28 cellular contexts compared by ENCODE assay signal in the genomic region with DNA sequence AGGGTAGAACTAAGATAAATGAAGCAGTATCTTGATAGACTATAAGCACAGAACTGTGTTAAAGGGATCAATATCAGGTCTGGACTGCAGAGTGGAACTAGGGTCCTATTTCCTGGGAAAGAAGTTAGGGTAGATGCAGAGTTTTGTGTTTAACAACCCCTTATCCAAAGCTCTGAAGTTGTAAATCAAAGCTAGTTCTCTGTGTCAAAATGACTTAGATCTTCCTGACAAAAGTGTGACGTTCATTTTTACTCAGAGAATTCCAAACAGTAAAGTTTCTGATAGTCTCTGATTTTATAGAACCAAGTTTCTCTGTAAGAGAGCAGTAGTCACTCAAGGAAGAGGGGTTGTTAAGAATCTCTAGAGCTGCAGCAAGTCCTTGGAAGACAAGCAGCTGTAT. TPM values are rescaled to one million over a fixed set of nuclear protein-coding genes. Genes with fewer than 3 reads are reported as not detected.
DNase-seq lines count a peak whose midpoint lies in the region; ATAC-seq, FAIRE-seq and TF ChIP-seq lines count a peak whose summit lies in the region.
"Had no signal": no experiment of that assay in that cellular context is flagged by ENCODE, and none has a peak within 500 bp of the region (broad histone marks: within the 10 kb centered on the region; RNA-seq: fewer than 3 reads in every experiment).

No MANE protein-coding gene starts in this region.

- H3K36me3 Mint-ChIP-seq in activated T-cell treated with anti-CD3 and anti-CD28 coated beads, Interleukin-2, amount 50 U/mL, for 72 hours (ENCODE audit: insufficient read depth in 2 of 2), result peaks cover 2 to 18% of the 10 kb centered on the region in 2 donors
- peaks cover 4% of the 10 kb centered on the region for H3K36me3 Mint-ChIP-seq in mesothelial cell of epicardium

- no peaks in the 10 kb centered on the region for H3K9me2 ChIP-seq in SU-DHL-6 (replicated peaks; ENCODE audit: insufficient read depth, low read length)

- peak overlapping the region; percentile 28 for H3K27ac Mint-ChIP-seq in activated T-cell treated with anti-CD3 and anti-CD28 coated beads, Interleukin-2, amount 50 U/mL, for 72 hours
- H3K27ac Mint-ChIP-seq in mesothelial cell of epicardium, result peak overlapping the region; percentile 68
- H3K27ac Mint-ChIP-seq: type B pancreatic cell had no signal

- peaks cover 59% of the 10 kb centered on the region for H3K4me1 Mint-ChIP-seq in activated T-cell treated with anti-CD3 and anti-CD28 coated beads, Interleukin-2, amount 50 U/mL, for 72 hours (ENCODE audit: low read depth)
- peaks cover 40% of the 10 kb centered on the region for H3K4me1 Mint-ChIP-seq in mesothelial cell of epicardium

- H3K4me3 ChIP-seq in SU-DHL-6 (ENCODE audit: insufficient read depth, low read length, poor library complexity, severe bottlenecking), result no peak overlapping the region
- H3K4me3 ChIP-seq: skin epidermis had no signal

- H3K4me2 ChIP-seq in SU-DHL-6 (ENCODE audit: low read depth, low read length, poor library complexity, severe bottlenecking), result peak overlapping the region; percentile 58

- peak; percentile 9 for FAIRE-seq in GM18507 (lab: Jason Lieb, UNC)
- FAIRE-seq: A204.1, astrocyte, GM12892 had no signal

- no peaks in the 10 kb centered on the region for H3K27me3 Mint-ChIP-seq in activated T-cell treated with anti-CD3 and anti-CD28 coated beads, Interleukin-2, amount 50 U/mL, for 72 hours (ENCODE audit: low read depth)
- H3K27me3 Mint-ChIP-seq in mesothelial cell of epicardium (ENCODE audit: low read depth), result no peaks in the 10 kb centered on the region
- H3K27me3 Mint-ChIP-seq: central memory CD8-positive, alpha-beta T cell; type B pancreatic cell had no signal

- H3K4me3 Mint-ChIP-seq in activated T-cell treated with anti-CD3 and anti-CD28 coated beads, Interleukin-2, amount 50 U/mL, for 72 hours, result no peak overlapping the region
- no peak overlapping the region for H3K4me3 Mint-ChIP-seq in mesothelial cell of epicardium
- H3K4me3 Mint-ChIP-seq: activated T-cell treated with anti-CD3 and anti-CD28 coated beads, Interleukin-2, amount 50 U/mL, for 4 hours; central memory CD8-positive, alpha-beta T cell; type B pancreatic cell had no signal

- H3K79me2 ChIP-seq in SU-DHL-6 (ENCODE audit: insufficient read depth, low read length), result peaks cover 100% of the 10 kb centered on the region

- no peaks in the 10 kb centered on the region for H3K9me3 Mint-ChIP-seq in activated T-cell treated with anti-CD3 and anti-CD28 coated beads, Interleukin-2, amount 50 U/mL, for 72 hours
- no peaks in the 10 kb centered on the region for H3K9me3 Mint-ChIP-seq in mesothelial cell of epicardium
- H3K9me3 Mint-ChIP-seq: activated T-cell treated with anti-CD3 and anti-CD28 coated beads, Interleukin-2, amount 50 U/mL, for 4 hours; central memory CD8-positive, alpha-beta T cell; type B pancreatic cell had no signal

- H3K27ac ChIP-seq in SU-DHL-6 (ENCODE audit: low read depth, low read length), result peak overlapping the region; percentile 60
- H3K27ac ChIP-seq: HL-60, skin epidermis had no signal

- H3K9ac ChIP-seq in SU-DHL-6 (ENCODE audit: low read length), result no peak overlapping the region

- H3K36me3 ChIP-seq in SU-DHL-6 (ENCODE audit: low read length), result peaks cover 10% of the 10 kb centered on the region

- no peaks in the 10 kb centered on the region for H3K27me3 ChIP-seq in SU-DHL-6 (ENCODE audit: low read length)

- ATAC-seq in activated T-cell treated with anti-CD3 and anti-CD28 coated beads, Interleukin-2, amount 50 U/mL, for 72 hours (replicated peaks in 1 of 2), result no peak
- ATAC-seq in HG02588 (IDR thresholded peaks at IDR 0.05; ENCODE audit: unreplicated experiment), result no peak
- ATAC-seq: activated T-cell treated with anti-CD3 and anti-CD28 coated beads, Interleukin-2, amount 50 U/mL, for 4 hours; HepG2 had no signal

- TF ChIP-seq CTCF in SU-DHL-6 (IDR thresholded peaks at IDR 0.05; ENCODE audit: insufficient read depth, low read length, poor library complexity, severe bottlenecking), result no peak
- TF ChIP-seq CTCF in mesothelial cell of epicardium (IDR thresholded peaks at IDR 0.05; ENCODE audit: unreplicated experiment), result no peak

- H3K9me3 ChIP-seq in SU-DHL-6 (ENCODE audit: insufficient read depth, low read length), result no peaks in the 10 kb centered on the region
- H3K9me3 ChIP-seq: Caco-2 had no signal

- peaks cover 59% of the 10 kb centered on the region for H4K20me1 ChIP-seq in SU-DHL-6 (ENCODE audit: low read depth, low read length)

- no peak for DNase-seq in activated T-cell treated with anti-CD3 and anti-CD28 coated beads, Interleukin-2, amount 50 U/mL, for 72 hours
- no peak for DNase-seq in activated T-cell treated with anti-CD3 and anti-CD28 coated beads, Interleukin-2, amount 50 U/mL, for 1 hour
- no peak for DNase-seq in GM18507 (ENCODE audit: extremely low spot score, insufficient read length, low read depth)
- DNase-seq in mesothelial cell of epicardium (ENCODE audit: low spot score in 2 of 2, unreplicated experiment in 2 of 2), result no peak
- DNase-seq in NCI-H2081 treated with DMSO at 0.1 percent for 48 hours (lab: John Stamatoyannopoulos, UW), result no peak
- DNase-seq in DMS 273 (lab: John Stamatoyannopoulos, UW; ENCODE audit: unreplicated experiment), result no peak
- DNase-seq: activated CD4-positive, CD25-positive, alpha-beta regulatory T cell treated with anti-CD3 and anti-CD28 coated beads, Interleukin-2, amount 50 U/mL, for 72 hours; activated CD8-positive, alpha-beta memory T cell treated with anti-CD3 and anti-CD28 coated beads for 24 hours; activated naive CD4-positive, alpha-beta T cell treated with anti-CD3 and anti-CD28 coated beads, Interleukin-2, amount 50 U/mL, for 16 hours; activated T-cell treated with anti-CD3 and anti-CD28 coated beads, Interleukin-2, amount 50 U/mL, for 4 hours; AML-193; Caco-2; HCEC 1CT; kidney glomerular epithelial cell; mammary epithelial cell; NCI-H1092 treated with DMSO at 0.1 percent for 48 hours; NCI-H187 treated with DMSO at 0.1 percent for 48 hours; NCI-H2227 treated with DMSO at 0.1 percent for 48 hours had no signal

- no peak overlapping the region for H2AFZ ChIP-seq in SU-DHL-6 (ENCODE audit: low read depth, low read length, severe bottlenecking)

- H3F3A ChIP-seq in SU-DHL-6 (ENCODE audit: insufficient read depth), result peaks cover 42% of the 10 kb centered on the region

RNA-seq across cellular contexts. Expression of a gene that starts 8.3 kb away (rescaled TPM):
- 100 to 1,000 TPM; 192 to 257 TPM for total RNA-seq in activated T-cell treated with anti-CD3 and anti-CD28 coated beads, Interleukin-2, amount 50 U/mL, for 72 hours
- total RNA-seq in mesothelial cell of epicardium, result 280 to 304 TPM (median 289 TPM) in 3 replicates

RNA-seq across cellular contexts. Expression of a gene that starts 33.6 kb away (rescaled TPM):
- total RNA-seq in activated T-cell treated with anti-CD3 and anti-CD28 coated beads, Interleukin-2, amount 50 U/mL, for 72 hours, result 10 to 100 TPM; 41.5 to 60.5 TPM
- 8.7 to 10.4 TPM (median 8.7 TPM) in 3 replicates for total RNA-seq in mesothelial cell of epicardium
